In genomic region chr19:18021121-18021755, GRCh38 we compare ENCODE assay signal across 8 cellular contexts. TPM values are rescaled to one million over a fixed set of nuclear protein-coding genes. Genes with fewer than 3 reads are reported as not detected.
DNase-seq lines count a peak whose midpoint lies in the region; ATAC-seq and TF ChIP-seq lines count a peak whose summit lies in the region.

No MANE protein-coding gene starts in this region.

- H3K4me3 Mint-ChIP-seq in CD8-positive, alpha-beta T cell: peak overlapping the region; percentile 42

- no peak for TF ChIP-seq POLR2A in gastroesophageal sphincter (IDR thresholded peaks at IDR 0.05)

- H3K9me3 ChIP-seq in CD8-positive, alpha-beta T cell (ENCODE audit: low read length): no peaks in the 10 kb centered on the region
- H3K9me3 ChIP-seq in NT2/D1 (ENCODE audit: insufficient read depth, low read length) (no peaks in the 10 kb centered on the region), gastroesophageal sphincter (no peaks in the 10 kb centered on the region)

- ATAC-seq in CD8-positive, alpha-beta T cell: peak; percentile 35
- peak; percentile 60 for ATAC-seq in gastroesophageal sphincter
- ATAC-seq in GM18502 (IDR thresholded peaks at IDR 0.05; ENCODE audit: poor library complexity, unreplicated experiment): no peak

- peaks cover 64% of the 10 kb centered on the region for H3K4me1 Mint-ChIP-seq in CD8-positive, alpha-beta T cell (ENCODE audit: low read depth)

- no peaks in the 10 kb centered on the region for H3K27me3 ChIP-seq in CD8-positive, alpha-beta T cell (ENCODE audit: insufficient read depth, low read length)
- no peaks in the 10 kb centered on the region for H3K27me3 ChIP-seq in NT2/D1 (ENCODE audit: insufficient read depth, insufficient read length)
- no peaks in the 10 kb centered on the region for H3K27me3 ChIP-seq in gastroesophageal sphincter
- H3K27me3 ChIP-seq in rectal smooth muscle tissue (ENCODE audit: control insufficient read depth, insufficient read depth, low read length): no peaks in the 10 kb centered on the region

- H3K9ac ChIP-seq in NT2/D1 (ENCODE audit: insufficient read length, low read depth) (peak overlapping the region; percentile 81), rectal smooth muscle tissue (ENCODE audit: low read length) (no peak overlapping the region)

- peak overlapping the region; percentile 94 for H3K27ac Mint-ChIP-seq in CD8-positive, alpha-beta T cell

- TF ChIP-seq CTCF in CD8-positive, alpha-beta T cell (IDR thresholded peaks at IDR 0.05): no peak
- TF ChIP-seq CTCF in gastroesophageal sphincter (IDR thresholded peaks at IDR 0.05): no peak

- H3K27me3 Mint-ChIP-seq in CD8-positive, alpha-beta T cell (ENCODE audit: low read depth): no peaks in the 10 kb centered on the region

- H3K36me3 ChIP-seq in CD8-positive, alpha-beta T cell (ENCODE audit: insufficient read depth, low read length): no peaks in the 10 kb centered on the region
- H3K36me3 ChIP-seq in NT2/D1 (ENCODE audit: insufficient read depth, insufficient read length, low read length) (no peaks in the 10 kb centered on the region), gastroesophageal sphincter (no peaks in the 10 kb centered on the region), rectal smooth muscle tissue (ENCODE audit: control insufficient read depth, insufficient read depth, low read length) (no peaks in the 10 kb centered on the region)

- TF ChIP-seq EP300 in gastroesophageal sphincter (IDR thresholded peaks at IDR 0.05): no peak

- POLR2A ChIA-PET in CD8-positive, alpha-beta T cell (lab: Charles Lee): interaction anchor here (0.8 to 2.3 kb wide), 3 partner anchors 9 to 260 kb away, joined by 3 to 9 read pairs (median 4); partner anchors contain the start of genes ARRDC2 and JUND

- peak; percentile 48 to 84 (median 79) for DNase-seq in CD8-positive, alpha-beta T cell
- DNase-seq in NT2/D1 (ENCODE audit: low read depth, low spot score) (no peak), NCI-H82 (lab: John Stamatoyannopoulos, UW) (no peak), amniotic stem cell (lab: John Stamatoyannopoulos, UW) (no peak)
- DNase-seq in activated effector memory CD4-positive, alpha-beta T cell treated with Interleukin-2 at 50 U/mL for 16 hours: peak; percentile 74

- H3K36me3 Mint-ChIP-seq in CD8-positive, alpha-beta T cell: no peaks in the 10 kb centered on the region

- no peaks in the 10 kb centered on the region for H3K9me3 Mint-ChIP-seq in CD8-positive, alpha-beta T cell

- 0 to 50% methylated on average over 2 to 3 of the region's 21 CpGs for WGBS in gastroesophageal sphincter (ENCODE audit: low coverage in 1 of 2), 2 donors

- H3K4me1 ChIP-seq in CD8-positive, alpha-beta T cell (ENCODE audit: insufficient read depth, low read length): peaks cover 58% of the 10 kb centered on the region
- H3K4me1 ChIP-seq in NT2/D1 (ENCODE audit: insufficient read depth, insufficient read length): peaks cover 17% of the 10 kb centered on the region
- peaks cover 0 to 84% (median 37%) of the 10 kb centered on the region in 3 donors for H3K4me1 ChIP-seq in gastroesophageal sphincter
- H3K4me1 ChIP-seq in rectal smooth muscle tissue (ENCODE audit: control insufficient read depth, insufficient read depth, low read length): peaks cover 18% of the 10 kb centered on the region

- H3K27ac ChIP-seq in CD8-positive, alpha-beta T cell (ENCODE audit: low read depth, low read length): peak overlapping the region; percentile 34
- H3K27ac ChIP-seq in gastroesophageal sphincter: peak overlapping the region; percentile 31 to 83 (median 80)
- peak overlapping the region; percentile 70 for H3K27ac ChIP-seq in rectal smooth muscle tissue (ENCODE audit: low read depth, low read length)

- no peak overlapping the region for H3K4me3 ChIP-seq in CD8-positive, alpha-beta T cell (ENCODE audit: low read depth, low read length)
- H3K4me3 ChIP-seq in NT2/D1 (ENCODE audit: insufficient read length, low read depth): peak overlapping the region; percentile 34
- no peak overlapping the region for H3K4me3 ChIP-seq in gastroesophageal sphincter
- H3K4me3 ChIP-seq in rectal smooth muscle tissue (ENCODE audit: low read length): peak overlapping the region; percentile 30

- CTCF ChIA-PET in CD8-positive, alpha-beta T cell (lab: Charles Lee): interaction anchor here (1.5 kb wide), 1 partner anchor 14 kb away, joined by 3 read pairs; no protein-coding TSS in a partner anchor

- intact Hi-C loops in CD8-positive, alpha-beta T cell (cut with DNase I, micrococcal nuclease): no loop called here

RNA-seq across cellular contexts. Expression of gene ARRDC2, which starts 13.3 kb away (rescaled TPM):
- total RNA-seq in CD8-positive, alpha-beta T cell: 100 to 1,000 TPM; 288 to 303 TPM
- 10 to 100 TPM; 31.9 to 64.6 (median 47.5) TPM for total RNA-seq in gastroesophageal sphincter

RNA-seq across cellular contexts. Expression of gene KCNN1, which starts 54.3 kb away (rescaled TPM):
- total RNA-seq in CD8-positive, alpha-beta T cell: not detected
- total RNA-seq in gastroesophageal sphincter: under 1 TPM in 2 of 4 donors, not detected in 2; 0.20 to 0.89 TPM

Comparison
In these comparisons a context has a peak if more than half of its experiments do, and no peak if none do; other contexts are left out.
1. DNase-seq: peak in CD8-positive, alpha-beta T cell (7 of 7) and activated effector memory CD4-positive, alpha-beta T cell treated with Interleukin-2 at 50 U/mL for 16 hours (single experiment); none in NT2/D1 (single experiment), NCI-H82 (single experiment) and amniotic stem cell (single experiment).
2. H3K4me3 ChIP-seq: peak in NT2/D1 (single experiment) and rectal smooth muscle tissue (single experiment); none in CD8-positive, alpha-beta T cell (single experiment) and gastroesophageal sphincter (0 of 2).
3. RNA of gene ARRDC2, which starts 13.3 kb away (total RNA-seq): 288 to 303 TPM in CD8-positive, alpha-beta T cell; 31.9 to 64.6 TPM in gastroesophageal sphincter; every median in the first group is over 4 times any median in the second.
4. Peak in every context shown above with its lines, with median percentiles within 50 percentile points of each other: H3K27ac ChIP-seq.